Comparison of ENCODE assay signal across 1 cellular context in the genomic region with DNA sequence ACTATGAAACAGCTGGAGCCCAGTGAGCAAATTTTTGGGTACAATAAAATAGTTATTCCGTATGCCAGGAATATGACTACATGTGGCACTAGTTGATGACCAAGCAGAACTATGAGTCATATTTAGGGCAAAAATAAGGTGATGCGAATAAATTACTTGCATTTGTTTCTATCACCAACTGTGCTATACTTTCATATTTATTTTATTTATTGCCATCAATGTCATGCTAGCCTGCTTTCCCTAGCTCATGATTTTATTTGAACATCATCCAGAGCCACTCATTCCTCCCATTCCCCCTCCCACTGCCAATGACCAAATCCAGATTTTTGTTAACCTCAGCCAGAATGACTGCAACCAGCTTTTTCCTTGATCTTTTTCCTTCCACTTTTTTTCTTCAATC.
TF ChIP-seq lines count a peak whose summit lies in the region.

No MANE protein-coding gene starts in this region.

TF ChIP-seq in SK-N-SH treated with all-trans-retinoic acid at 6 μM for 48 hours, 23 proteins besides CTCF, POLR2A, EP300 and RAD21 (continued from another document):
- TF ChIP-seq, protein P1, sequence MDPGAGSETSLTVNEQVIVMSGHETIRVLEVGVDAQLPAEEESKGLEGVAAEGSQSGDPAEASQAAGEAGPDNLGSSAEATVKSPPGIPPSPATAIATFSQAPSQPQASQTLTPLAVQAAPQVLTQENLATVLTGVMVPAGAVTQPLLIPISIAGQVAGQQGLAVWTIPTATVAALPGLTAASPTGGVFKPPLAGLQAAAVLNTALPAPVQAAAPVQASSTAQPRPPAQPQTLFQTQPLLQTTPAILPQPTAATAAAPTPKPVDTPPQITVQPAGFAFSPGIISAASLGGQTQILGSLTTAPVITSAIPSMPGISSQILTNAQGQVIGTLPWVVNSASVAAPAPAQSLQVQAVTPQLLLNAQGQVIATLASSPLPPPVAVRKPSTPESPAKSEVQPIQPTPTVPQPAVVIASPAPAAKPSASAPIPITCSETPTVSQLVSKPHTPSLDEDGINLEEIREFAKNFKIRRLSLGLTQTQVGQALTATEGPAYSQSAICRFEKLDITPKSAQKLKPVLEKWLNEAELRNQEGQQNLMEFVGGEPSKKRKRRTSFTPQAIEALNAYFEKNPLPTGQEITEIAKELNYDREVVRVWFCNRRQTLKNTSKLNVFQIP (CRISPR knock-in tag; IDR thresholded peaks at IDR 0.05; ENCODE audit: borderline replicate concordance, low read depth): no peak
- no peak for TF ChIP-seq ZFP30 (CRISPR knock-in tag; IDR thresholded peaks at IDR 0.05)
- TF ChIP-seq, protein P2, sequence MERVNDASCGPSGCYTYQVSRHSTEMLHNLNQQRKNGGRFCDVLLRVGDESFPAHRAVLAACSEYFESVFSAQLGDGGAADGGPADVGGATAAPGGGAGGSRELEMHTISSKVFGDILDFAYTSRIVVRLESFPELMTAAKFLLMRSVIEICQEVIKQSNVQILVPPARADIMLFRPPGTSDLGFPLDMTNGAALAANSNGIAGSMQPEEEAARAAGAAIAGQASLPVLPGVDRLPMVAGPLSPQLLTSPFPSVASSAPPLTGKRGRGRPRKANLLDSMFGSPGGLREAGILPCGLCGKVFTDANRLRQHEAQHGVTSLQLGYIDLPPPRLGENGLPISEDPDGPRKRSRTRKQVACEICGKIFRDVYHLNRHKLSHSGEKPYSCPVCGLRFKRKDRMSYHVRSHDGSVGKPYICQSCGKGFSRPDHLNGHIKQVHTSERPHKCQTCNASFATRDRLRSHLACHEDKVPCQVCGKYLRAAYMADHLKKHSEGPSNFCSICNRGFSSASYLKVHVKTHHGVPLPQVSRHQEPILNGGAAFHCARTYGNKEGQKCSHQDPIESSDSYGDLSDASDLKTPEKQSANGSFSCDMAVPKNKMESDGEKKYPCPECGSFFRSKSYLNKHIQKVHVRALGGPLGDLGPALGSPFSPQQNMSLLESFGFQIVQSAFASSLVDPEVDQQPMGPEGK (CRISPR knock-in tag; IDR thresholded peaks at IDR 0.05; ENCODE audit: borderline replicate concordance): no peak
- no peak for TF ChIP-seq ZFP3 (CRISPR knock-in tag; IDR thresholded peaks at IDR 0.05)
- no peak for TF ChIP-seq ZC3H10 (CRISPR knock-in tag; IDR thresholded peaks at IDR 0.05)
- TF ChIP-seq OSR1 (CRISPR knock-in tag; IDR thresholded peaks at IDR 0.05): no peak
- TF ChIP-seq CSDC2 (CRISPR knock-in tag; IDR thresholded peaks at IDR 0.05): no peak
- TF ChIP-seq RARB (CRISPR knock-in tag; IDR thresholded peaks at IDR 0.05): no peak
- TF ChIP-seq CSRNP3 (CRISPR knock-in tag; IDR thresholded peaks at IDR 0.05): no peak
